ENCODE assay signal across 8 cellular contexts in genomic region chr18:57077786-57078552, GRCh38.
DNase-seq lines count a peak whose midpoint lies in the region; ATAC-seq, FAIRE-seq and TF ChIP-seq lines count a peak whose summit lies in the region.

No MANE protein-coding gene starts in this region.

- ATAC-seq in GM18502 (IDR thresholded peaks at IDR 0.05; ENCODE audit: poor library complexity, unreplicated experiment) (peak; percentile 90), GM21576 (IDR thresholded peaks at IDR 0.05; ENCODE audit: unreplicated experiment) (peak; percentile 91), heart left ventricle (no peak)

- peaks cover 6% of the 10 kb centered on the region for H3K4me1 ChIP-seq in endodermal cell (ENCODE audit: control insufficient read depth, insufficient read depth, low read length)
- H3K4me1 ChIP-seq in heart left ventricle: no peaks in the 10 kb centered on the region
- no peaks in the 10 kb centered on the region for H3K4me1 ChIP-seq in kidney (ENCODE audit: control insufficient read depth in 1 of 2, insufficient read depth in 1 of 2, low read depth in 1 of 2, low read length in 2 of 2)

- H3K9me3 ChIP-seq in endodermal cell (ENCODE audit: control insufficient read depth, low read length) (peaks cover 5% of the 10 kb centered on the region), heart left ventricle (peaks cover 0 to 2% (median 0%) of the 10 kb centered on the region in 12 donors), kidney (ENCODE audit: control insufficient read depth in 1 of 2, low read length in 2 of 2) (peaks cover 0 to 5% of the 10 kb centered on the region in 2 donors)

- no peak overlapping the region for H3K9ac ChIP-seq in endodermal cell (ENCODE audit: extremely low read depth, low read length, poor library complexity, severe bottlenecking)
- no peak overlapping the region for H3K9ac ChIP-seq in kidney (ENCODE audit: low read length in 2 of 2)

- in situ Hi-C loops in KBM-7 (cut with MboI; ENCODE audit: low pct_unique_long_range_greater_than_20kb, low sequenced_read_pairs): no loop called here

- H3K27ac ChIP-seq in endodermal cell (ENCODE audit: low read depth, low read length) (no peak overlapping the region), heart left ventricle (no peak overlapping the region), kidney (ENCODE audit: low read depth in 2 of 2, low read length in 2 of 2) (no peak overlapping the region)

- peak; percentile 94 for DNase-seq in KBM-7
- DNase-seq in endodermal cell: peak; percentile 58
- DNase-seq in dedifferentiated amniotic fluid mesenchymal stem cell (ENCODE audit: extremely low spot score): no peak
- DNase-seq in heart left ventricle: no peak
- DNase-seq in kidney glomerular epithelial cell (lab: John Stamatoyannopoulos, UW): no peak
- no peak for DNase-seq in kidney

- 90 to 100% methylated on average over 5 to 11 of the region's 11 CpGs for WGBS in endodermal cell (ENCODE audit: insufficient coverage in 1 of 2, insufficient read length in 1 of 2), 2 experiments
- 71 to 84% (median 78%) methylated on average over 11 of the region's 11 CpGs for WGBS in heart left ventricle, 4 donors

- H3K9me3 Mint-ChIP-seq in endodermal cell: peaks cover 7% of the 10 kb centered on the region

- H3K27me3 ChIP-seq in endodermal cell (ENCODE audit: control insufficient read depth, insufficient read depth, low read length, poor library complexity, severe bottlenecking) (no peaks in the 10 kb centered on the region), heart left ventricle (peaks cover 0 to 34% (median 0%) of the 10 kb centered on the region in 9 donors)

- no peak for FAIRE-seq in kidney (lab: Jason Lieb, UNC)

- H3K36me3 Mint-ChIP-seq in endodermal cell (ENCODE audit: low read depth): peaks cover 2% of the 10 kb centered on the region

- H3K27me3 Mint-ChIP-seq in endodermal cell (ENCODE audit: insufficient read depth): peaks cover 2% of the 10 kb centered on the region

- TF ChIP-seq CTCF in endodermal cell (conservative IDR thresholded peaks at IDR 0.05) (no peak), heart left ventricle (IDR thresholded peaks at IDR 0.05) (no peak), kidney (IDR thresholded peaks at IDR 0.05; ENCODE audit: borderline replicate concordance, extremely low read depth, insufficient read depth) (no peak)

- TF ChIP-seq POLR2A in heart left ventricle (IDR thresholded peaks at IDR 0.05): no peak

- peaks cover 27% of the 10 kb centered on the region for H3K4me1 Mint-ChIP-seq in endodermal cell

- no peaks in the 10 kb centered on the region for H3K36me3 ChIP-seq in endodermal cell (ENCODE audit: control insufficient read depth, insufficient read depth, low read length)
- no peaks in the 10 kb centered on the region for H3K36me3 ChIP-seq in heart left ventricle
- no peaks in the 10 kb centered on the region for H3K36me3 ChIP-seq in kidney (ENCODE audit: control insufficient read depth in 1 of 2, insufficient read depth in 2 of 2, low read length in 2 of 2)

- H3K4me3 Mint-ChIP-seq in endodermal cell: no peak overlapping the region

- H3K4me3 ChIP-seq in endodermal cell (ENCODE audit: low read length) (no peak overlapping the region), heart left ventricle (no peak overlapping the region), kidney (ENCODE audit: low read length in 2 of 2) (no peak overlapping the region)

- intact Hi-C loops in heart left ventricle (cut with DNase I): no loop called here
- intact Hi-C loops in kidney (cut with DNase I): no loop called here

- no peak overlapping the region for H3K27ac Mint-ChIP-seq in endodermal cell

Comparison
In these comparisons a context has a peak if more than half of its experiments do, and no peak if none do; other contexts are left out.
1. ATAC-seq: peak in GM18502 (single experiment) and GM21576 (single experiment); none in heart left ventricle (0 of 4).
2. DNase-seq: peak in KBM-7 (single experiment) and endodermal cell (single experiment); none in dedifferentiated amniotic fluid mesenchymal stem cell (single experiment), heart left ventricle (0 of 5), kidney glomerular epithelial cell (single experiment) and kidney (single experiment).